18 cellular contexts compared by ENCODE assay signal in the genomic region with DNA sequence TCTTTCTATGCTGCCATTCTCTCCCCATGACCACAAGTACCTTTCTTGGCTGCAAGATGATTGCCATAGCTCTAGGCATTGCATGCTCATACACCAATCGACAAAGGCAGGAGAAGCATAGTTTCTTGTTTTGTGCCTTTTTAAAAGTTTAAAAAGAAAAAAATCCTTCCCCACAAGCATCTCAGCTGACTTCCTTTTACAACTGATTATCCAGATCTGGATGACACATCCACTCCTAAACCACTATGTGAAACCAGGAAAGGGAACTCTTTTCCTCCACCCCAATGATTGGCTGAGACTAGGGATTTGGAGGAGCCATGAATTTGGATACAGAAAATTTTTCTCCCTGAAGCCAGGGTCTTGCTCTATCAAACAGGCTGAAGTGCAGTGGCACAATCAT. TPM values are rescaled to one million over a fixed set of nuclear protein-coding genes. Genes with fewer than 3 reads are reported as not detected.
DNase-seq lines count a peak whose midpoint lies in the region; ATAC-seq and TF ChIP-seq lines count a peak whose summit lies in the region.
"Had no signal": no experiment of that assay in that cellular context is flagged by ENCODE, and none has a peak within 500 bp of the region (broad histone marks: within the 10 kb centered on the region; RNA-seq: fewer than 3 reads in every experiment).

No MANE protein-coding gene starts in this region.

- intact Hi-C loops in tibial artery (cut with DNase I; ENCODE audit: low total_unique reads) = no loop called here

- H3K27ac Mint-ChIP-seq in activated T-helper 17 cell treated with anti-CD3 and anti-CD28 coated beads, Interleukin-2, amount 50 U/mL, for 72 hours = peak overlapping the region; percentile 49
- H3K27ac Mint-ChIP-seq: activated naive CD8-positive, alpha-beta T cell treated with anti-CD3 and anti-CD28 coated beads for 36 hours; activated T-cell treated with anti-CD3 and anti-CD28 coated beads, Interleukin-2, amount 50 U/mL, for 72 hours; brain had no signal

- DNase-seq in AG20443 (ENCODE audit: low spot score) (peak; percentile 49), HCEC 1CT (peak; percentile 30), kidney tubule cell (ENCODE audit: low spot score) (peak; percentile 60), OCI-M1 (lab: John Stamatoyannopoulos, UW) (no peak), epidermal melanocyte (ENCODE audit: insufficient read length, low spot score) (no peak), tibial artery (no peak)
- DNase-seq in activated CD4-positive, CD25-positive, alpha-beta regulatory T cell (lab: John Stamatoyannopoulos, UW) = no peak
- DNase-seq: activated CD8-positive, alpha-beta memory T cell treated with anti-CD3 and anti-CD28 coated beads for 24 hours; activated naive CD8-positive, alpha-beta T cell treated with anti-CD3 and anti-CD28 coated beads for 36 hours; activated T-cell treated with anti-CD3 and anti-CD28 coated beads, Interleukin-2, amount 50 U/mL, for 72 hours; colonic mucosa; mucosa of descending colon; NCI-H774; PC-9; SJCRH30 had no signal

- no peak overlapping the region for H3K4me3 Mint-ChIP-seq in activated T-helper 17 cell treated with anti-CD3 and anti-CD28 coated beads, Interleukin-2, amount 50 U/mL, for 72 hours
- H3K4me3 Mint-ChIP-seq: activated naive CD8-positive, alpha-beta T cell treated with anti-CD3 and anti-CD28 coated beads for 36 hours; activated T-cell treated with anti-CD3 and anti-CD28 coated beads, Interleukin-2, amount 50 U/mL, for 72 hours; brain had no signal

- TF ChIP-seq CTCF in tibial artery (IDR thresholded peaks at IDR 0.05) = no peak

- H3K36me3 ChIP-seq in tibial artery = peaks cover 0 to 9% (median 0%) of the 10 kb centered on the region in 3 donors
- H3K36me3 ChIP-seq: colonic mucosa, right atrium auricular region had no signal

- H3K4me1 ChIP-seq in tibial artery = peaks cover 0 to 4% (median 0%) of the 10 kb centered on the region in 4 donors
- H3K4me1 ChIP-seq: colonic mucosa, right atrium auricular region, SJCRH30 had no signal

- no peaks in the 10 kb centered on the region for H3K9me3 ChIP-seq in tibial artery
- H3K9me3 ChIP-seq: colonic mucosa, mucosa of descending colon, right atrium auricular region, SJCRH30 had no signal

- no peak overlapping the region for H3K27ac ChIP-seq in tibial artery
- H3K27ac ChIP-seq: colonic mucosa, PC-9, right atrium auricular region, SJCRH30 had no signal

- no peak overlapping the region for H3K4me3 ChIP-seq in tibial artery
- H3K4me3 ChIP-seq: colonic mucosa, mucosa of descending colon, PC-9, right atrium auricular region, SJCRH30 had no signal

- no peaks in the 10 kb centered on the region for H3K9me3 Mint-ChIP-seq in activated T-helper 17 cell treated with anti-CD3 and anti-CD28 coated beads, Interleukin-2, amount 50 U/mL, for 72 hours
- H3K9me3 Mint-ChIP-seq: activated naive CD8-positive, alpha-beta T cell treated with anti-CD3 and anti-CD28 coated beads for 36 hours; activated T-cell treated with anti-CD3 and anti-CD28 coated beads, Interleukin-2, amount 50 U/mL, for 72 hours; brain had no signal

- H3K36me3 Mint-ChIP-seq in activated T-helper 17 cell treated with anti-CD3 and anti-CD28 coated beads, Interleukin-2, amount 50 U/mL, for 72 hours (ENCODE audit: low read depth) = peaks cover 13% of the 10 kb centered on the region
- H3K36me3 Mint-ChIP-seq: activated naive CD8-positive, alpha-beta T cell treated with anti-CD3 and anti-CD28 coated beads for 36 hours; brain had no signal

- no peak for ATAC-seq in activated T-helper 17 cell treated with anti-CD3 and anti-CD28 coated beads, Interleukin-2, amount 50 U/mL, for 72 hours (replicated peaks)
- ATAC-seq: activated T-cell treated with anti-CD3 and anti-CD28 coated beads, Interleukin-2, amount 50 U/mL, for 72 hours; mucosa of descending colon had no signal

- H3K27me3 Mint-ChIP-seq in activated T-helper 17 cell treated with anti-CD3 and anti-CD28 coated beads, Interleukin-2, amount 50 U/mL, for 72 hours = no peaks in the 10 kb centered on the region
- H3K27me3 Mint-ChIP-seq: activated naive CD8-positive, alpha-beta T cell treated with anti-CD3 and anti-CD28 coated beads for 36 hours had no signal

- H3K4me1 Mint-ChIP-seq in activated T-helper 17 cell treated with anti-CD3 and anti-CD28 coated beads, Interleukin-2, amount 50 U/mL, for 72 hours = peaks cover 19% of the 10 kb centered on the region

- H3K27me3 ChIP-seq in tibial artery = no peaks in the 10 kb centered on the region
- H3K27me3 ChIP-seq: colonic mucosa, right atrium auricular region, SJCRH30 had no signal

RNA-seq across cellular contexts. Expression of a gene that starts 14.5 kb away (rescaled TPM):
- under 1 TPM in 1 of 2 donors, not detected in 1; 0.13 TPM for total RNA-seq in activated T-helper 17 cell treated with anti-CD3 and anti-CD28 coated beads, Interleukin-2, amount 50 U/mL, for 72 hours
- total RNA-seq: activated naive CD8-positive, alpha-beta T cell treated with anti-CD3 and anti-CD28 coated beads for 36 hours had no signal

Comparison
In these comparisons a context has a peak if more than half of its experiments do, and no peak if none do; other contexts are left out.
1. DNase-seq: peak in AG20443 (single experiment), HCEC 1CT (single experiment) and kidney tubule cell (single experiment); none in activated CD4-positive, CD25-positive, alpha-beta regulatory T cell (0 of 4), OCI-M1 (single experiment), epidermal melanocyte (single experiment) and tibial artery (0 of 2).